ENCODE assay signal across 17 cellular contexts in the genomic region with DNA sequence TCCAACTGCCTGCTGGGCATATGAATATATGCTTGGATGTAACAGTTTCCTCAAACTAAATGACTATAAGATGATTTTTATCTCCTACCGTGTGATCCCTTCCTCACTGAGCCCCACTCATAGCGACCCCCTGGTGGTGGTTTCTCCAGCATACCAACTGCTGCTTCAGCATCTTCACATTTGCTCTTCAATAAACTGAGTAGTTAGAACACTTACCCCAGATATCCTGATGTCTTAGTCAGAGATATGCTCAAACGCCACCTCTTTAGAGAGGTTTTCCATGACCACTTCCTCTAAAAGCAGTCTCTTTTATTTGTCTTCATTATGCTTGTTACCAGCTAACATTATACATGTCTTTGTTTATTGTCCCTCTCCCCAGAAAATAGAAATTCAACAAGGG. TPM values are rescaled to one million over a fixed set of nuclear protein-coding genes. Genes with fewer than 3 reads are reported as not detected.
DNase-seq lines count a peak whose midpoint lies in the region; ATAC-seq and TF ChIP-seq lines count a peak whose summit lies in the region.
"Had no signal": no experiment of that assay in that cellular context is flagged by ENCODE, and none has a peak within 500 bp of the region (broad histone marks: within the 10 kb centered on the region; RNA-seq: fewer than 3 reads in every experiment).

No MANE protein-coding gene starts in this region.

- no peak overlapping the region for H3K9ac ChIP-seq in SK-N-SH
- H3K9ac ChIP-seq: parathyroid adenoma had no signal

- WGBS in SK-N-SH (ENCODE audit: low lambda C conversion rate), result 68% methylated on average over 3 of the region's 3 CpGs

- no peak overlapping the region for H2AFZ ChIP-seq in SK-N-SH (ENCODE audit: low read depth)
- H2AFZ ChIP-seq: hepatocyte, parathyroid adenoma had no signal

- H3K36me3 ChIP-seq in A673 (ENCODE audit: insufficient read depth, low read length, poor library complexity, severe bottlenecking) (no peaks in the 10 kb centered on the region), SK-N-SH (replicated peaks in 1 of 2; ENCODE audit: control insufficient read depth in 1 of 2, insufficient read depth in 2 of 2, low read length in 1 of 2) (peaks cover 0 to 15% of the 10 kb centered on the region in 2 experiments)

- ATAC-seq in HG03045 (IDR thresholded peaks at IDR 0.05; ENCODE audit: unreplicated experiment), result no peak
- ATAC-seq: activated T-helper 17 cell treated with anti-CD3 and anti-CD28 coated beads, Interleukin-2, amount 50 U/mL, for 72 hours; natural killer cell had no signal

- no peak overlapping the region for H3K27ac ChIP-seq in A673 (ENCODE audit: low read depth, low read length, poor library complexity, severe bottlenecking)
- H3K27ac ChIP-seq in SK-N-SH (ENCODE audit: low read depth in 2 of 2, low read length in 1 of 2), result no peak overlapping the region
- H3K27ac ChIP-seq: hepatocyte, parathyroid adenoma, RWPE1 had no signal

- peaks cover 15% of the 10 kb centered on the region for H3K9me3 Mint-ChIP-seq in chondrocyte (ENCODE audit: low read depth)
- H3K9me3 Mint-ChIP-seq: activated T-helper 17 cell treated with anti-CD3 and anti-CD28 coated beads, Interleukin-2, amount 50 U/mL, for 72 hours; memory B cell had no signal

- no peaks in the 10 kb centered on the region for H4K20me1 ChIP-seq in SK-N-SH (ENCODE audit: insufficient read depth)

- H3K4me1 Mint-ChIP-seq in chondrocyte (ENCODE audit: low read depth), result peaks cover 9% of the 10 kb centered on the region
- H3K4me1 Mint-ChIP-seq: activated T-helper 17 cell treated with anti-CD3 and anti-CD28 coated beads, Interleukin-2, amount 50 U/mL, for 72 hours had no signal

- no peaks in the 10 kb centered on the region for H3K27me3 ChIP-seq in A673 (replicated peaks; ENCODE audit: insufficient read depth, low read depth, low read length, poor library complexity)
- no peaks in the 10 kb centered on the region for H3K27me3 ChIP-seq in SK-N-SH (ENCODE audit: insufficient read depth)
- H3K27me3 ChIP-seq: hepatocyte had no signal

- intact Hi-C loops in A673 (cut with micrococcal nuclease; ENCODE audit: unreplicated experiment), result no loop called here

- TF ChIP-seq CTCF in A673 (conservative IDR thresholded peaks at IDR 0.05; ENCODE audit: low read depth, low read length) (peak; percentile 24; the same call in 1 of the 2 replicates), SK-N-SH (IDR thresholded peaks at IDR 0.05) (peak; percentile 26; the same call in 1 of the 2 replicates), chondrocyte (IDR thresholded peaks at IDR 0.05) (peak; percentile 31)

- DNase-seq in A673 (ENCODE audit: low spot score) (no peak), GDM1 (lab: John Stamatoyannopoulos, UW) (peak; percentile 7), SK-N-SH (no peak), chondrocyte (ENCODE audit: low spot score) (no peak), SKM-1 treated with dmso at 0.1 percent for 144 hours (lab: John Stamatoyannopoulos, UW; ENCODE audit: unreplicated experiment) (no peak), mesenteric fat pad (ENCODE audit: low spot score) (no peak)
- no peak for DNase-seq in NK-92 treated with Interleukin-12 subunit alpha and Interleukin-12 subunit beta, amount 100 ng/mL, for 24 hours (lab: John Stamatoyannopoulos, UW)
- DNase-seq: natural killer cell, NCI-H1694, NCI-H226, substantia nigra had no signal

- H3K4me2 ChIP-seq in SK-N-SH, result no peak overlapping the region
- H3K4me2 ChIP-seq: hepatocyte had no signal

- CTCF ChIA-PET in A673 (lab: Charles Lee), result interaction anchor here (0.7 kb wide), 1 partner anchor 10 kb away, joined by 5 read pairs; a partner anchor contains a TSS
- CTCF ChIA-PET in SK-N-SH (lab: Yijun Ruan, JAX), result interaction anchor here (1.3 kb wide), 1 partner anchor 12 kb away, joined by 3 read pairs; no protein-coding TSS in a partner anchor

- H3K9me3 ChIP-seq in A673 (ENCODE audit: low read depth, low read length, poor library complexity, severe bottlenecking), result peaks cover 4% of the 10 kb centered on the region
- no peaks in the 10 kb centered on the region for H3K9me3 ChIP-seq in SK-N-SH

- no peak overlapping the region for H3K27ac Mint-ChIP-seq in chondrocyte (ENCODE audit: unreplicated experiment)
- H3K27ac Mint-ChIP-seq: activated T-helper 17 cell treated with anti-CD3 and anti-CD28 coated beads, Interleukin-2, amount 50 U/mL, for 72 hours; memory B cell; natural killer cell had no signal

- peaks cover 17% of the 10 kb centered on the region for H3K36me3 Mint-ChIP-seq in chondrocyte (ENCODE audit: low read depth)

- no peaks in the 10 kb centered on the region for H3K4me1 ChIP-seq in A673 (ENCODE audit: insufficient read depth, low read length, poor library complexity, severe bottlenecking)
- peaks cover 0 to 12% of the 10 kb centered on the region in 2 experiments; a peak in 1 of 4 replicates for H3K4me1 ChIP-seq in SK-N-SH (ENCODE audit: control insufficient read depth in 1 of 2, insufficient read depth in 2 of 2, low read depth in 1 of 2, low read length in 1 of 2)
- H3K4me1 ChIP-seq: parathyroid adenoma had no signal

- no peak overlapping the region for H3K4me3 ChIP-seq in A673 (ENCODE audit: low read depth, low read length, poor library complexity, severe bottlenecking)
- no peak overlapping the region for H3K4me3 ChIP-seq in SK-N-SH (ENCODE audit: low read depth in 2 of 2, low read length in 1 of 2)
- H3K4me3 ChIP-seq: hepatocyte had no signal

- H3K27me3 Mint-ChIP-seq in chondrocyte (ENCODE audit: low read depth), result no peaks in the 10 kb centered on the region
- H3K27me3 Mint-ChIP-seq: activated T-helper 17 cell treated with anti-CD3 and anti-CD28 coated beads, Interleukin-2, amount 50 U/mL, for 72 hours had no signal

- BruUV-seq in A673 (replicated peaks; lab: Mats Ljungman, UMichigan), result no TSS peak

- POLR2A ChIA-PET in A673 (lab: Charles Lee; ENCODE audit: low non-redundant PET), result no interaction called here
- POLR2A ChIA-PET in SK-N-SH (lab: Yijun Ruan, JAX), result interaction anchor here (1.3 kb wide), 1 partner anchor 10 kb away, joined by 7 read pairs; a partner anchor contains a TSS

- H3F3A ChIP-seq in SK-N-SH (replicated peaks; ENCODE audit: insufficient read depth), result no peaks in the 10 kb centered on the region

- TF ChIP-seq RAD21 in SK-N-SH (IDR thresholded peaks at IDR 0.05; ENCODE audit: low read length), result no peak

- no peaks in the 10 kb centered on the region for H3K79me2 ChIP-seq in SK-N-SH (ENCODE audit: insufficient read depth)
- H3K79me2 ChIP-seq: hepatocyte, parathyroid adenoma had no signal

- TF ChIP-seq EP300 in SK-N-SH (IDR thresholded peaks at IDR 0.05; ENCODE audit: borderline replicate concordance in 1 of 2, low read depth in 1 of 2, low read length in 1 of 2), result no peak

- no peaks in the 10 kb centered on the region for H3K9me2 ChIP-seq in SK-N-SH

- H3K4me3 Mint-ChIP-seq in chondrocyte (ENCODE audit: unreplicated experiment), result no peak overlapping the region
- H3K4me3 Mint-ChIP-seq: activated T-helper 17 cell treated with anti-CD3 and anti-CD28 coated beads, Interleukin-2, amount 50 U/mL, for 72 hours; memory B cell; natural killer cell had no signal

TF ChIP-seq in SK-N-SH, 30 proteins besides CTCF, POLR2A, EP300 and RAD21:
- no peak for TF ChIP-seq ELF1 (IDR thresholded peaks at IDR 0.05)
- TF ChIP-seq NFIC (IDR thresholded peaks at IDR 0.05; ENCODE audit: borderline replicate concordance), result no peak
- no peak for TF ChIP-seq RFX5 (IDR thresholded peaks at IDR 0.05; ENCODE audit: low read length)
- TF ChIP-seq, protein P1, sequence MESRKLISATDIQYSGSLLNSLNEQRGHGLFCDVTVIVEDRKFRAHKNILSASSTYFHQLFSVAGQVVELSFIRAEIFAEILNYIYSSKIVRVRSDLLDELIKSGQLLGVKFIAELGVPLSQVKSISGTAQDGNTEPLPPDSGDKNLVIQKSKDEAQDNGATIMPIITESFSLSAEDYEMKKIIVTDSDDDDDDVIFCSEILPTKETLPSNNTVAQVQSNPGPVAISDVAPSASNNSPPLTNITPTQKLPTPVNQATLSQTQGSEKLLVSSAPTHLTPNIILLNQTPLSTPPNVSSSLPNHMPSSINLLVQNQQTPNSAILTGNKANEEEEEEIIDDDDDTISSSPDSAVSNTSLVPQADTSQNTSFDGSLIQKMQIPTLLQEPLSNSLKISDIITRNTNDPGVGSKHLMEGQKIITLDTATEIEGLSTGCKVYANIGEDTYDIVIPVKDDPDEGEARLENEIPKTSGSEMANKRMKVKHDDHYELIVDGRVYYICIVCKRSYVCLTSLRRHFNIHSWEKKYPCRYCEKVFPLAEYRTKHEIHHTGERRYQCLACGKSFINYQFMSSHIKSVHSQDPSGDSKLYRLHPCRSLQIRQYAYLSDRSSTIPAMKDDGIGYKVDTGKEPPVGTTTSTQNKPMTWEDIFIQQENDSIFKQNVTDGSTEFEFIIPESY (IDR thresholded peaks at IDR 0.05; ENCODE audit: borderline replicate concordance, low read depth), result no peak
- TF ChIP-seq RCOR1 (IDR thresholded peaks at IDR 0.05; ENCODE audit: low read length), result no peak
- TF ChIP-seq, protein P2, sequence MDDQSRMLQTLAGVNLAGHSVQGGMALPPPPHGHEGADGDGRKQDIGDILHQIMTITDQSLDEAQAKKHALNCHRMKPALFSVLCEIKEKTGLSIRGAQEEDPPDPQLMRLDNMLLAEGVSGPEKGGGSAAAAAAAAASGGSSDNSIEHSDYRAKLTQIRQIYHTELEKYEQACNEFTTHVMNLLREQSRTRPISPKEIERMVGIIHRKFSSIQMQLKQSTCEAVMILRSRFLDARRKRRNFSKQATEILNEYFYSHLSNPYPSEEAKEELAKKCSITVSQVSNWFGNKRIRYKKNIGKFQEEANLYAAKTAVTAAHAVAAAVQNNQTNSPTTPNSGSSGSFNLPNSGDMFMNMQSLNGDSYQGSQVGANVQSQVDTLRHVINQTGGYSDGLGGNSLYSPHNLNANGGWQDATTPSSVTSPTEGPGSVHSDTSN (IDR thresholded peaks at IDR 0.05), result no peak
- no peak for TF ChIP-seq MEF2A (IDR thresholded peaks at IDR 0.05; ENCODE audit: borderline replicate concordance, low read depth)
- TF ChIP-seq SIN3A (IDR thresholded peaks at IDR 0.05; ENCODE audit: borderline replicate concordance, low read depth, low read length), result no peak
TF ChIP-seq in SK-N-SH: peak in this region for 0.

RNA-seq across cellular contexts. Expression of a gene that starts 10.2 kb away (rescaled TPM):
- total RNA-seq in A673 (2021) (300 and 304 TPM in 2 replicates), chondrocyte (91.0 to 151 TPM (median 91.3 TPM) in 3 replicates), mesenteric fat pad (111 TPM)
- polyA plus RNA-seq in SK-N-SH (2012; rRNA removed), result 111 and 141 TPM in 2 replicates
- polyA plus RNA-seq in SK-N-SH (2012; cell fraction: cytosol; rRNA removed), result 158 and 178 TPM in 2 replicates
- polyA plus RNA-seq in SK-N-SH (2012; cell fraction: nucleus; rRNA removed), result 46.4 and 78.9 TPM in 2 replicates

RNA-seq across cellular contexts. Expression of a gene that starts 15.4 kb away (rescaled TPM):
- total RNA-seq in A673 (2021), result 13.7 and 14.8 TPM in 2 replicates
- polyA plus RNA-seq in SK-N-SH (2012; rRNA removed), result 5.0 and 6.4 TPM in 2 replicates
- polyA plus RNA-seq in SK-N-SH (2012; cell fraction: cytosol; rRNA removed), result 6.5 and 7.1 TPM in 2 replicates
- polyA plus RNA-seq in SK-N-SH (2012; cell fraction: nucleus; rRNA removed), result 5.1 and 9.1 TPM in 2 replicates
- 17.0 to 18.6 TPM (median 17.4 TPM) in 3 replicates for total RNA-seq in chondrocyte
- total RNA-seq in mesenteric fat pad, result 18.8 TPM
